In genomic region chrY:6909157-6909556, GRCh38 we compare ENCODE assay signal across 19 cellular contexts. TPM values are rescaled to one million over a fixed set of nuclear protein-coding genes. Genes with fewer than 3 reads are reported as not detected.
DNase-seq lines count a peak whose midpoint lies in the region; ATAC-seq and TF ChIP-seq lines count a peak whose summit lies in the region.
"Had no signal": no experiment of that assay in that cellular context is flagged by ENCODE, and none has a peak within 500 bp of the region (broad histone marks: within the 10 kb centered on the region; RNA-seq: fewer than 3 reads in every experiment).

No MANE protein-coding gene starts in this region.

- peaks cover 8% of the 10 kb centered on the region for H3K4me1 Mint-ChIP-seq in activated naive CD8-positive, alpha-beta T cell (ENCODE audit: low read depth)
- peaks cover 9% of the 10 kb centered on the region for H3K4me1 Mint-ChIP-seq in activated naive CD8-positive, alpha-beta T cell treated with anti-CD3 and anti-CD28 coated beads, Interleukin-2, amount 50 U/mL, for 24 hours
- H3K4me1 Mint-ChIP-seq in effector memory CD8-positive, alpha-beta T cell (ENCODE audit: low read depth in 2 of 2), result peaks cover 6 to 15% of the 10 kb centered on the region in 2 donors
- H3K4me1 Mint-ChIP-seq: nephron progenitor cell had no signal

- no peaks in the 10 kb centered on the region for H3K27me3 ChIP-seq in colonic mucosa
- H3K27me3 ChIP-seq: tibial nerve had no signal

- H3K4me1 ChIP-seq in mesodermal cell (ENCODE audit: control insufficient read depth, insufficient read depth, low read length, poor library complexity, severe bottlenecking) (peaks cover 12% of the 10 kb centered on the region), colonic mucosa (no peaks in the 10 kb centered on the region)

- no peaks in the 10 kb centered on the region for H3K9me3 Mint-ChIP-seq in activated naive CD8-positive, alpha-beta T cell (ENCODE audit: low read depth)
- no peaks in the 10 kb centered on the region for H3K9me3 Mint-ChIP-seq in activated naive CD8-positive, alpha-beta T cell treated with anti-CD3 and anti-CD28 coated beads, Interleukin-2, amount 50 U/mL, for 24 hours
- H3K9me3 Mint-ChIP-seq in effector memory CD8-positive, alpha-beta T cell, result no peaks in the 10 kb centered on the region
- H3K9me3 Mint-ChIP-seq: activated naive CD4-positive, alpha-beta T cell treated with anti-CD3 and anti-CD28 coated beads for 36 hours; nephron progenitor cell had no signal

- WGBS in mesodermal cell (ENCODE audit: insufficient coverage in 2 of 2), 2 experiments, result 7% methylated on average over 3 of the region's 13 CpGs; no CpG with 5 or more reads in 1 of the 2 experiments

- ATAC-seq in activated naive CD8-positive, alpha-beta T cell treated with anti-CD3 and anti-CD28 coated beads, Interleukin-2, amount 50 U/mL, for 24 hours, result no peak
- ATAC-seq in effector memory CD8-positive, alpha-beta T cell (replicated peaks), result no peak
- no peak for ATAC-seq in HG02798 (IDR thresholded peaks at IDR 0.05; ENCODE audit: poor library complexity, unreplicated experiment)
- ATAC-seq: Panc1 had no signal

- intact Hi-C loops in colonic mucosa (cut with DNase I) (no loop called here), posterior vena cava (cut with DNase I) (no loop called here)

- no peak overlapping the region for H3K27ac Mint-ChIP-seq in activated naive CD8-positive, alpha-beta T cell
- H3K27ac Mint-ChIP-seq in activated naive CD8-positive, alpha-beta T cell treated with anti-CD3 and anti-CD28 coated beads, Interleukin-2, amount 50 U/mL, for 24 hours, result no peak overlapping the region
- peak overlapping the region in 1 of 2 donors; percentile 41 for H3K27ac Mint-ChIP-seq in effector memory CD8-positive, alpha-beta T cell
- H3K27ac Mint-ChIP-seq: activated naive CD4-positive, alpha-beta T cell treated with anti-CD3 and anti-CD28 coated beads for 36 hours; nephron progenitor cell had no signal

- no peaks in the 10 kb centered on the region for H3K9me3 ChIP-seq in mesodermal cell (ENCODE audit: control insufficient read depth, low read length)
- H3K9me3 ChIP-seq in colonic mucosa, result no peaks in the 10 kb centered on the region
- H3K9me3 ChIP-seq: tibial nerve had no signal

- no peak overlapping the region for H3K9ac ChIP-seq in colonic mucosa (ENCODE audit: low read depth in 2 of 2, low read length in 2 of 2)

- peak overlapping the region; percentile 29 for H3K27ac ChIP-seq in mesodermal cell (ENCODE audit: low read depth, low read length, severe bottlenecking)
- no peak overlapping the region for H3K27ac ChIP-seq in colonic mucosa
- H3K27ac ChIP-seq: tibial nerve, WERI-Rb-1 had no signal

- H3K36me3 ChIP-seq in mesodermal cell (ENCODE audit: control insufficient read depth, insufficient read depth, low read length) (no peaks in the 10 kb centered on the region), colonic mucosa (no peaks in the 10 kb centered on the region)
- H3K36me3 ChIP-seq: tibial nerve, WERI-Rb-1 had no signal

- DNase-seq in activated naive CD8-positive, alpha-beta T cell treated with anti-CD3 and anti-CD28 coated beads, Interleukin-2, amount 50 U/mL, for 24 hours, result no peak
- no peak for DNase-seq in effector memory CD8-positive, alpha-beta T cell
- no peak for DNase-seq in NCI-H526 treated with DMSO at 0.1 percent for 48 hours (lab: John Stamatoyannopoulos, UW)
- DNase-seq in colonic mucosa, result no peak
- DNase-seq in posterior vena cava (ENCODE audit: low spot score), result no peak
- DNase-seq: activated naive CD4-positive, alpha-beta T cell treated with anti-CD3 and anti-CD28 coated beads for 36 hours; effector CD8-positive, alpha-beta T cell; MM.1S; NCI-H1930; nephron progenitor cell; stimulated activated CD4-positive, alpha-beta T cell treated with anti-CD3 and anti-CD28 coated beads, Interleukin-1b, Interleukin-23, amount 100 ng/mL, for 48 hours; WERI-Rb-1 had no signal

- H3K36me3 Mint-ChIP-seq in activated naive CD8-positive, alpha-beta T cell, result no peaks in the 10 kb centered on the region
- H3K36me3 Mint-ChIP-seq in activated naive CD8-positive, alpha-beta T cell treated with anti-CD3 and anti-CD28 coated beads, Interleukin-2, amount 50 U/mL, for 24 hours (ENCODE audit: low read depth), result no peaks in the 10 kb centered on the region
- no peaks in the 10 kb centered on the region for H3K36me3 Mint-ChIP-seq in effector memory CD8-positive, alpha-beta T cell (ENCODE audit: insufficient read depth)

- H3K4me3 ChIP-seq in mesodermal cell (ENCODE audit: extremely low read depth, insufficient read depth, low read length, poor library complexity, severe bottlenecking), result no peak overlapping the region
- no peak overlapping the region for H3K4me3 ChIP-seq in colonic mucosa
- H3K4me3 ChIP-seq: tibial nerve had no signal

- no peak for TF ChIP-seq CTCF in colonic mucosa (IDR thresholded peaks at IDR 0.05)

- peak overlapping the region; percentile 58 for H3K4me3 Mint-ChIP-seq in activated naive CD8-positive, alpha-beta T cell
- H3K4me3 Mint-ChIP-seq in activated naive CD8-positive, alpha-beta T cell treated with anti-CD3 and anti-CD28 coated beads, Interleukin-2, amount 50 U/mL, for 24 hours, result no peak overlapping the region
- peak overlapping the region; percentile 60 to 67 for H3K4me3 Mint-ChIP-seq in effector memory CD8-positive, alpha-beta T cell
- H3K4me3 Mint-ChIP-seq: activated naive CD4-positive, alpha-beta T cell treated with anti-CD3 and anti-CD28 coated beads for 36 hours; nephron progenitor cell had no signal

- H3K27me3 Mint-ChIP-seq in activated naive CD8-positive, alpha-beta T cell, result peaks cover 12% of the 10 kb centered on the region
- peaks cover 33% of the 10 kb centered on the region for H3K27me3 Mint-ChIP-seq in activated naive CD8-positive, alpha-beta T cell treated with anti-CD3 and anti-CD28 coated beads, Interleukin-2, amount 50 U/mL, for 24 hours
- H3K27me3 Mint-ChIP-seq in effector memory CD8-positive, alpha-beta T cell, result peaks cover 33 to 64% of the 10 kb centered on the region in 2 donors

RNA-seq across cellular contexts. Expression of gene TBL1Y, which starts 1.3 kb away (rescaled TPM):
- polyA plus RNA-seq in mesodermal cell (2013, experiment 1 of 2), result 1.5 TPM
- 0.76 TPM for polyA plus RNA-seq in mesodermal cell (2013, experiment 2 of 2)
- total RNA-seq in colonic mucosa (not detected), posterior vena cava (not detected)
- total RNA-seq: activated naive CD4-positive, alpha-beta T cell treated with anti-CD3 and anti-CD28 coated beads for 36 hours; H4 had no signal

RNA-seq across cellular contexts. Expression of gene AMELY, which starts 2.4 kb away (rescaled TPM):
- polyA plus RNA-seq in mesodermal cell (2013, experiment 1 of 2), result not detected
- polyA plus RNA-seq in mesodermal cell (2013, experiment 2 of 2), result not detected
- total RNA-seq in colonic mucosa, result not detected
- total RNA-seq in posterior vena cava, result not detected
- total RNA-seq: activated naive CD4-positive, alpha-beta T cell treated with anti-CD3 and anti-CD28 coated beads for 36 hours; H4; lung microvascular endothelial cell; tibial nerve had no signal
